In genomic region chr3:15797600-15798303, GRCh38 we compare ENCODE assay signal across 1 cellular context.
A peak's percentile ranks its signal among the peaks of the same experiment; 100 is the strongest.
TF ChIP-seq lines count a peak whose summit lies in the region.

Gene ANKRD28, minus strand, starts transcription at chr3:15797979. Its CDS starts 1,458 bp downstream, at chr3:15796521.

TF ChIP-seq in K562, 482 proteins besides CTCF, POLR2A, EP300 and RAD21 (continued from another document and continues in another):
- TF ChIP-seq, protein P1, sequence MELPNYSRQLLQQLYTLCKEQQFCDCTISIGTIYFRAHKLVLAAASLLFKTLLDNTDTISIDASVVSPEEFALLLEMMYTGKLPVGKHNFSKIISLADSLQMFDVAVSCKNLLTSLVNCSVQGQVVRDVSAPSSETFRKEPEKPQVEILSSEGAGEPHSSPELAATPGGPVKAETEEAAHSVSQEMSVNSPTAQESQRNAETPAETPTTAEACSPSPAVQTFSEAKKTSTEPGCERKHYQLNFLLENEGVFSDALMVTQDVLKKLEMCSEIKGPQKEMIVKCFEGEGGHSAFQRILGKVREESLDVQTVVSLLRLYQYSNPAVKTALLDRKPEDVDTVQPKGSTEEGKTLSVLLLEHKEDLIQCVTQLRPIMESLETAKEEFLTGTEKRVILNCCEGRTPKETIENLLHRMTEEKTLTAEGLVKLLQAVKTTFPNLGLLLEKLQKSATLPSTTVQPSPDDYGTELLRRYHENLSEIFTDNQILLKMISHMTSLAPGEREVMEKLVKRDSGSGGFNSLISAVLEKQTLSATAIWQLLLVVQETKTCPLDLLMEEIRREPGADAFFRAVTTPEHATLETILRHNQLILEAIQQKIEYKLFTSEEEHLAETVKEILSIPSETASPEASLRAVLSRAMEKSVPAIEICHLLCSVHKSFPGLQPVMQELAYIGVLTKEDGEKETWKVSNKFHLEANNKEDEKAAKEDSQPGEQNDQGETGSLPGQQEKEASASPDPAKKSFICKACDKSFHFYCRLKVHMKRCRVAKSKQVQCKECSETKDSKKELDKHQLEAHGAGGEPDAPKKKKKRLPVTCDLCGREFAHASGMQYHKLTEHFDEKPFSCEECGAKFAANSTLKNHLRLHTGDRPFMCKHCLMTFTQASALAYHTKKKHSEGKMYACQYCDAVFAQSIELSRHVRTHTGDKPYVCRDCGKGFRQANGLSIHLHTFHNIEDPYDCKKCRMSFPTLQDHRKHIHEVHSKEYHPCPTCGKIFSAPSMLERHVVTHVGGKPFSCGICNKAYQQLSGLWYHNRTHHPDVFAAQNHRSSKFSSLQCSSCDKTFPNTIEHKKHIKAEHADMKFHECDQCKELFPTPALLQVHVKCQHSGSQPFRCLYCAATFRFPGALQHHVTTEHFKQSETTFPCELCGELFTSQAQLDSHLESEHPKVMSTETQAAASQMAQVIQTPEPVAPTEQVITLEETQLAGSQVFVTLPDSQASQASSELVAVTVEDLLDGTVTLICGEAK (IDR thresholded peaks at IDR 0.05): peak; percentile 56
- TF ChIP-seq, protein P1 (CRISPR knock-in tag; IDR thresholded peaks at IDR 0.05): no peak
- no peak for TF ChIP-seq CAMTA2 (CRISPR knock-in tag; conservative IDR thresholded peaks at IDR 0.05)
- TF ChIP-seq ZNF668 (CRISPR knock-in tag; IDR thresholded peaks at IDR 0.05): no peak
- no peak for TF ChIP-seq ZNF311 (CRISPR knock-in tag; IDR thresholded peaks at IDR 0.05)
- TF ChIP-seq ZNF217 (CRISPR knock-in tag; IDR thresholded peaks at IDR 0.05): no peak
- TF ChIP-seq, protein P2, sequence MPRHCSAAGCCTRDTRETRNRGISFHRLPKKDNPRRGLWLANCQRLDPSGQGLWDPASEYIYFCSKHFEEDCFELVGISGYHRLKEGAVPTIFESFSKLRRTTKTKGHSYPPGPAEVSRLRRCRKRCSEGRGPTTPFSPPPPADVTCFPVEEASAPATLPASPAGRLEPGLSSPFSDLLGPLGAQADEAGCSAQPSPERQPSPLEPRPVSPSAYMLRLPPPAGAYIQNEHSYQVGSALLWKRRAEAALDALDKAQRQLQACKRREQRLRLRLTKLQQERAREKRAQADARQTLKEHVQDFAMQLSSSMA (CRISPR knock-in tag; IDR thresholded peaks at IDR 0.05): no peak
- no peak for TF ChIP-seq IFI16 (CRISPR knock-in tag; IDR thresholded peaks at IDR 0.05)
- no peak for TF ChIP-seq ATF4 (CRISPR knock-in tag; IDR thresholded peaks at IDR 0.05)
- no peak for TF ChIP-seq FOS (IDR thresholded peaks at IDR 0.05; ENCODE audit: extremely low read depth, insufficient read length)
- TF ChIP-seq ESRRA (IDR thresholded peaks at IDR 0.05; ENCODE audit: borderline replicate concordance, low read depth): peak; percentile 26; the same call in 1 of the 2 replicates
- TF ChIP-seq C11orf30 (IDR thresholded peaks at IDR 0.05; ENCODE audit: low read depth): peak; percentile 52
- TF ChIP-seq, protein P3, sequence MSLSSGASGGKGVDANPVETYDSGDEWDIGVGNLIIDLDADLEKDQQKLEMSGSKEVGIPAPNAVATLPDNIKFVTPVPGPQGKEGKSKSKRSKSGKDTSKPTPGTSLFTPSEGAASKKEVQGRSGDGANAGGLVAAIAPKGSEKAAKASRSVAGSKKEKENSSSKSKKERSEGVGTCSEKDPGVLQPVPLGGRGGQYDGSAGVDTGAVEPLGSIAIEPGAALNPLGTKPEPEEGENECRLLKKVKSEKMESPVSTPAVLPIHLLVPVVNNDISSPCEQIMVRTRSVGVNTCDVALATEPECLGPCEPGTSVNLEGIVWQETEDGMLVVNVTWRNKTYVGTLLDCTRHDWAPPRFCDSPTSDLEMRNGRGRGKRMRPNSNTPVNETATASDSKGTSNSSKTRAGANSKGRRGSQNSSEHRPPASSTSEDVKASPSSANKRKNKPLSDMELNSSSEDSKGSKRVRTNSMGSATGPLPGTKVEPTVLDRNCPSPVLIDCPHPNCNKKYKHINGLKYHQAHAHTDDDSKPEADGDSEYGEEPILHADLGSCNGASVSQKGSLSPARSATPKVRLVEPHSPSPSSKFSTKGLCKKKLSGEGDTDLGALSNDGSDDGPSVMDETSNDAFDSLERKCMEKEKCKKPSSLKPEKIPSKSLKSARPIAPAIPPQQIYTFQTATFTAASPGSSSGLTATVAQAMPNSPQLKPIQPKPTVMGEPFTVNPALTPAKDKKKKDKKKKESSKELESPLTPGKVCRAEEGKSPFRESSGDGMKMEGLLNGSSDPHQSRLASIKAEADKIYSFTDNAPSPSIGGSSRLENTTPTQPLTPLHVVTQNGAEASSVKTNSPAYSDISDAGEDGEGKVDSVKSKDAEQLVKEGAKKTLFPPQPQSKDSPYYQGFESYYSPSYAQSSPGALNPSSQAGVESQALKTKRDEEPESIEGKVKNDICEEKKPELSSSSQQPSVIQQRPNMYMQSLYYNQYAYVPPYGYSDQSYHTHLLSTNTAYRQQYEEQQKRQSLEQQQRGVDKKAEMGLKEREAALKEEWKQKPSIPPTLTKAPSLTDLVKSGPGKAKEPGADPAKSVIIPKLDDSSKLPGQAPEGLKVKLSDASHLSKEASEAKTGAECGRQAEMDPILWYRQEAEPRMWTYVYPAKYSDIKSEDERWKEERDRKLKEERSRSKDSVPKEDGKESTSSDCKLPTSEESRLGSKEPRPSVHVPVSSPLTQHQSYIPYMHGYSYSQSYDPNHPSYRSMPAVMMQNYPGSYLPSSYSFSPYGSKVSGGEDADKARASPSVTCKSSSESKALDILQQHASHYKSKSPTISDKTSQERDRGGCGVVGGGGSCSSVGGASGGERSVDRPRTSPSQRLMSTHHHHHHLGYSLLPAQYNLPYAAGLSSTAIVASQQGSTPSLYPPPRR (CRISPR knock-in tag; IDR thresholded peaks at IDR 0.05; ENCODE audit: borderline replicate concordance): no peak
- peak; percentile 81 for TF ChIP-seq SMARCE1 (IDR thresholded peaks at IDR 0.05)
- TF ChIP-seq, protein P4, sequence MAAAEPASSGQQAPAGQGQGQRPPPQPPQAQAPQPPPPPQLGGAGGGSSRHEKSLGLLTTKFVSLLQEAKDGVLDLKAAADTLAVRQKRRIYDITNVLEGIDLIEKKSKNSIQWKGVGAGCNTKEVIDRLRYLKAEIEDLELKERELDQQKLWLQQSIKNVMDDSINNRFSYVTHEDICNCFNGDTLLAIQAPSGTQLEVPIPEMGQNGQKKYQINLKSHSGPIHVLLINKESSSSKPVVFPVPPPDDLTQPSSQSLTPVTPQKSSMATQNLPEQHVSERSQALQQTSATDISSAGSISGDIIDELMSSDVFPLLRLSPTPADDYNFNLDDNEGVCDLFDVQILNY (CRISPR knock-in tag; IDR thresholded peaks at IDR 0.05): no peak
- TF ChIP-seq HOXB6 (CRISPR knock-in tag; IDR thresholded peaks at IDR 0.05; ENCODE audit: borderline replicate concordance): no peak
- TF ChIP-seq, protein P5, sequence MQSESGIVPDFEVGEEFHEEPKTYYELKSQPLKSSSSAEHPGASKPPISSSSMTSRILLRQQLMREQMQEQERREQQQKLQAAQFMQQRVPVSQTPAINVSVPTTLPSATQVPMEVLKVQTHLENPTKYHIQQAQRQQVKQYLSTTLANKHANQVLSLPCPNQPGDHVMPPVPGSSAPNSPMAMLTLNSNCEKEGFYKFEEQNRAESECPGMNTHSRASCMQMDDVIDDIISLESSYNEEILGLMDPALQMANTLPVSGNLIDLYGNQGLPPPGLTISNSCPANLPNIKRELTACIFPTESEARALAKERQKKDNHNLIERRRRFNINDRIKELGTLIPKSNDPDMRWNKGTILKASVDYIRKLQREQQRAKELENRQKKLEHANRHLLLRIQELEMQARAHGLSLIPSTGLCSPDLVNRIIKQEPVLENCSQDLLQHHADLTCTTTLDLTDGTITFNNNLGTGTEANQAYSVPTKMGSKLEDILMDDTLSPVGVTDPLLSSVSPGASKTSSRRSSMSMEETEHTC (IDR thresholded peaks at IDR 0.05): peak; percentile 63; the same call in 1 of the 2 replicates
- no peak for TF ChIP-seq NCOA1 (IDR thresholded peaks at IDR 0.05; ENCODE audit: low read depth)
- no peak for TF ChIP-seq MCM7 (IDR thresholded peaks at IDR 0.05)
- TF ChIP-seq ZNF23 (CRISPR knock-in tag; IDR thresholded peaks at IDR 0.05): no peak
- no peak; the same call in 1 of the 2 replicates for TF ChIP-seq RNF2 (IDR thresholded peaks at IDR 0.05)
- TF ChIP-seq BRD9 (IDR thresholded peaks at IDR 0.05; ENCODE audit: low read depth, partially characterized antibody): peak; percentile 85
- TF ChIP-seq PKNOX1 (IDR thresholded peaks at IDR 0.05): no peak
- TF ChIP-seq SLC30A9 (CRISPR knock-in tag; IDR thresholded peaks at IDR 0.05): no peak
- no peak for TF ChIP-seq PYGO2 (tag; IDR thresholded peaks at IDR 0.05)
- TF ChIP-seq BMI1 (IDR thresholded peaks at IDR 0.05; ENCODE audit: low read length): no peak
- 0 out of 2 replicates have a peak, but pooled peaks have one; percentile 26 for TF ChIP-seq AFF4 (CRISPR knock-in tag; IDR thresholded peaks at IDR 0.05)
- no peak for TF ChIP-seq GABPA (tag; conservative IDR thresholded peaks at IDR 0.05; ENCODE audit: low read depth)
- TF ChIP-seq GATAD2A (IDR thresholded peaks at IDR 0.05): peak; percentile 53; the same call in 1 of the 2 replicates
- TF ChIP-seq ZNF76 (CRISPR knock-in tag; IDR thresholded peaks at IDR 0.05; ENCODE audit: borderline replicate concordance): no peak
- TF ChIP-seq TBL1XR1 (IDR thresholded peaks at IDR 0.05; ENCODE audit: low read length in 2 of 2): peak in 1 of 2 experiments; percentile 66; a peak in 1 of 4 replicates
- 0 out of 4 replicates have a peak, but pooled peaks of 1 of the 2 experiments have one; percentile 68 for TF ChIP-seq ARNT (IDR thresholded peaks at IDR 0.05)
- no peak for TF ChIP-seq SRSF9 (IDR thresholded peaks at IDR 0.05; ENCODE audit: borderline replicate concordance, low read depth, low read length)
- peak; percentile 50 for TF ChIP-seq RBBP5 (IDR thresholded peaks at IDR 0.05; ENCODE audit: borderline replicate concordance, insufficient read depth, low read length, poor library complexity, severe bottlenecking)
- peak; percentile 53; the same call in 1 of the 2 replicates for TF ChIP-seq RBFOX2 (IDR thresholded peaks at IDR 0.05; ENCODE audit: low read depth, low read length)
- TF ChIP-seq ZBTB7A (IDR thresholded peaks at IDR 0.05; ENCODE audit: borderline replicate concordance, control insufficient read depth, low read depth, low read length): no peak
- TF ChIP-seq KLF16 (IDR thresholded peaks at IDR 0.05): no peak
- no peak for TF ChIP-seq ZFP1 (CRISPR knock-in tag; IDR thresholded peaks at IDR 0.05)
- no peak for TF ChIP-seq ZNF707 (CRISPR knock-in tag; conservative IDR thresholded peaks at IDR 0.05)
- TF ChIP-seq RFX7 (CRISPR knock-in tag; IDR thresholded peaks at IDR 0.05): no peak
